In the genomic region with DNA sequence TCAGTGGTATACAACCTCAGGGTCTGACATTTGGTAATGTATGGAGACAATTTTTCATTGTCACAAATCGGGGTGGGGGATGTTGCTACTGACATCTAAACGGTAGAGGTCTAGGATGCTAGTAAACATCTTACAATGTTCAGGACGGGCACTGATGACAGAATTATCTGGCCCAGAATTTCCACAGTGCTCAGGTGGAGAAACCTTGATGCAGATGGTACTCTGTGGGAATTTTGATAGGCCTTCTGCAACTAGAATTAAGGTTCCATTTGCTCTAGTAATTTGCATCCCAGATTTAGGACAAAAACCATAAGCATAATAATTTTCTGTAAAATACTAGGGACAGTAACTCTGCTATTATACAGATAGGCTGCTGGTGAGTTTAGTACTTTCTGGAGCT, we compare ENCODE assay signal across 19 cellular contexts. TPM values are rescaled to one million over a fixed set of nuclear protein-coding genes. Genes with fewer than 3 reads are reported as not detected.
A peak's percentile ranks its signal among the peaks of the same experiment; 100 is the strongest.
DNase-seq lines count a peak whose midpoint lies in the region; ATAC-seq and TF ChIP-seq lines count a peak whose summit lies in the region.
"Had no signal": no experiment of that assay in that cellular context is flagged by ENCODE, and none has a peak within 500 bp of the region (broad histone marks: within the 10 kb centered on the region; RNA-seq: fewer than 3 reads in every experiment).

No MANE protein-coding gene starts in this region.

- H3K27me3 Mint-ChIP-seq in HFFc6 (ENCODE audit: insufficient read depth): no peaks in the 10 kb centered on the region
- no peaks in the 10 kb centered on the region for H3K27me3 Mint-ChIP-seq in activated T-helper 2 cell treated with anti-CD3 and anti-CD28 coated beads, Interferon-gamma antibody, Interleukin-2, Interleukin-4, amounts not matched to agents 10 μg/mL and 5 μg/mL and 100 μg/mL, durations not matched to agents 14 hours and 24 hours and 36 hours (ENCODE audit: low read depth)
- H3K27me3 Mint-ChIP-seq: CD4-positive, alpha-beta memory T cell had no signal

- H3K4me2 ChIP-seq in smooth muscle cell: no peak overlapping the region

- no peak for DNase-seq in activated naive CD4-positive, alpha-beta T cell treated with anti-CD3 and anti-CD28 coated beads, Interleukin-2, amount 50 U/mL, for 72 hours (ENCODE audit: low spot score in 2 of 2)
- no peak for DNase-seq in activated naive CD4-positive, alpha-beta T cell (lab: John Stamatoyannopoulos, UW)
- no peak for DNase-seq in HFFc6
- DNase-seq in activated T-helper 2 cell treated with anti-CD3 and anti-CD28 coated beads, Interferon-gamma antibody, Interleukin-2, Interleukin-4, amounts not matched to agents 10 μg/mL and 5 μg/mL and 100 μg/mL, durations not matched to agents 14 hours and 24 hours and 36 hours (ENCODE audit: low spot score): no peak
- no peak for DNase-seq in smooth muscle cell (lab: John Stamatoyannopoulos, UW; ENCODE audit: unreplicated experiment)
- DNase-seq in ACHN: no peak
- no peak for DNase-seq in NCI-H1436 treated with DMSO at 0.1 percent for 48 hours (lab: John Stamatoyannopoulos, UW)
- DNase-seq: CD4-positive, alpha-beta memory T cell; DMS79 treated with DMSO at 0.1 percent for 48 hours; H7; KBM-7; MG63; NCI-H1105 treated with DMSO at 0.1 percent for 48 hours; NCI-H2029 treated with DMSO at 0.1 percent for 48 hours; NCI-H2227 treated with DMSO at 0.1 percent for 48 hours; NCI-H526 treated with DMSO at 0.1 percent for 48 hours; Right ventricle myocardium superior; RPMI8226 had no signal

- intact Hi-C loops in activated T-helper 2 cell treated with anti-CD3 and anti-CD28 coated beads, Interferon-gamma antibody, Interleukin-2, Interleukin-4, amounts not matched to agents 10 μg/mL and 5 μg/mL and 100 μg/mL, durations not matched to agents 14 hours and 24 hours and 36 hours (cut with micrococcal nuclease): no loop called here

- peak overlapping the region; percentile 99 for H3K27ac ChIP-seq in smooth muscle cell (ENCODE audit: low read depth)

- no peak overlapping the region for H3K4me3 ChIP-seq in smooth muscle cell
- H3K4me3 ChIP-seq: MG63 had no signal

- H3K9ac ChIP-seq in smooth muscle cell (ENCODE audit: low read depth): no peak overlapping the region

- peak overlapping the region; percentile 44 to 88 for H3K27ac Mint-ChIP-seq in activated naive CD4-positive, alpha-beta T cell treated with anti-CD3 and anti-CD28 coated beads, Interleukin-2, amount 50 U/mL, for 72 hours
- peak overlapping the region; percentile 92; the same call in 1 of the 2 replicates for H3K27ac Mint-ChIP-seq in HFFc6
- H3K27ac Mint-ChIP-seq in activated T-helper 2 cell treated with anti-CD3 and anti-CD28 coated beads, Interferon-gamma antibody, Interleukin-2, Interleukin-4, amounts not matched to agents 10 μg/mL and 5 μg/mL and 100 μg/mL, durations not matched to agents 14 hours and 24 hours and 36 hours: peak overlapping the region; percentile 47

- no peak for TF ChIP-seq CTCF in HFFc6 (IDR thresholded peaks at IDR 0.05)
- TF ChIP-seq CTCF in smooth muscle cell (IDR thresholded peaks at IDR 0.05; ENCODE audit: borderline replicate concordance, insufficient read depth, poor library complexity, severe bottlenecking): no peak

- in situ Hi-C loops in ACHN (cut with HindIII; ENCODE audit: low pct_ligation_motif_present, low pct_unique_long_range_greater_than_20kb, low sequenced_read_pairs): no loop called here

- H3K27me3 ChIP-seq in smooth muscle cell (ENCODE audit: low read depth): no peaks in the 10 kb centered on the region
- H3K27me3 ChIP-seq: MG63 had no signal

- H3K79me2 ChIP-seq in smooth muscle cell (ENCODE audit: low read depth): no peaks in the 10 kb centered on the region

- H3K9me3 ChIP-seq in smooth muscle cell (replicated peaks; ENCODE audit: low read depth): no peaks in the 10 kb centered on the region
- H3K9me3 ChIP-seq: MG63 had no signal

- H3K4me1 ChIP-seq in smooth muscle cell (ENCODE audit: low read depth): no peaks in the 10 kb centered on the region

- H3K4me1 Mint-ChIP-seq in HFFc6 (ENCODE audit: low read depth): peaks cover 52% of the 10 kb centered on the region
- H3K4me1 Mint-ChIP-seq in activated T-helper 2 cell treated with anti-CD3 and anti-CD28 coated beads, Interferon-gamma antibody, Interleukin-2, Interleukin-4, amounts not matched to agents 10 μg/mL and 5 μg/mL and 100 μg/mL, durations not matched to agents 14 hours and 24 hours and 36 hours (ENCODE audit: low read depth): peaks cover 20% of the 10 kb centered on the region

- no peaks in the 10 kb centered on the region for H4K20me1 ChIP-seq in smooth muscle cell (ENCODE audit: low read depth)

- no peak overlapping the region for H2AFZ ChIP-seq in smooth muscle cell (ENCODE audit: low read depth)

- WGBS in smooth muscle cell (ENCODE audit: low lambda C conversion rate): 93% methylated on average over 3 of the region's 3 CpGs

- no peaks in the 10 kb centered on the region for H3F3A ChIP-seq in smooth muscle cell (ENCODE audit: low read depth)

- peaks cover 3 to 4% of the 10 kb centered on the region in 2 donors for H3K9me3 Mint-ChIP-seq in activated naive CD4-positive, alpha-beta T cell treated with anti-CD3 and anti-CD28 coated beads, Interleukin-2, amount 50 U/mL, for 72 hours
- H3K9me3 Mint-ChIP-seq in HFFc6: no peaks in the 10 kb centered on the region
- no peaks in the 10 kb centered on the region for H3K9me3 Mint-ChIP-seq in activated T-helper 2 cell treated with anti-CD3 and anti-CD28 coated beads, Interferon-gamma antibody, Interleukin-2, Interleukin-4, amounts not matched to agents 10 μg/mL and 5 μg/mL and 100 μg/mL, durations not matched to agents 14 hours and 24 hours and 36 hours
- H3K9me3 Mint-ChIP-seq: CD4-positive, alpha-beta memory T cell had no signal

- H3K4me3 Mint-ChIP-seq in HFFc6: no peak overlapping the region
- no peak overlapping the region for H3K4me3 Mint-ChIP-seq in activated T-helper 2 cell treated with anti-CD3 and anti-CD28 coated beads, Interferon-gamma antibody, Interleukin-2, Interleukin-4, amounts not matched to agents 10 μg/mL and 5 μg/mL and 100 μg/mL, durations not matched to agents 14 hours and 24 hours and 36 hours (ENCODE audit: low read depth)
- H3K4me3 Mint-ChIP-seq: CD4-positive, alpha-beta memory T cell had no signal

- H3K36me3 ChIP-seq in smooth muscle cell (ENCODE audit: low read depth): peaks cover 15% of the 10 kb centered on the region

- no peak for ATAC-seq in activated naive CD4-positive, alpha-beta T cell treated with anti-CD3 and anti-CD28 coated beads, Interleukin-2, amount 50 U/mL, for 72 hours
- no peak for ATAC-seq in HG02623 (IDR thresholded peaks at IDR 0.05; ENCODE audit: unreplicated experiment)

- peaks cover 51 to 73% of the 10 kb centered on the region in 2 donors for H3K36me3 Mint-ChIP-seq in activated naive CD4-positive, alpha-beta T cell treated with anti-CD3 and anti-CD28 coated beads, Interleukin-2, amount 50 U/mL, for 72 hours
- H3K36me3 Mint-ChIP-seq in HFFc6 (ENCODE audit: low read depth): peaks cover 66% of the 10 kb centered on the region
- H3K36me3 Mint-ChIP-seq in activated T-helper 2 cell treated with anti-CD3 and anti-CD28 coated beads, Interferon-gamma antibody, Interleukin-2, Interleukin-4, amounts not matched to agents 10 μg/mL and 5 μg/mL and 100 μg/mL, durations not matched to agents 14 hours and 24 hours and 36 hours (ENCODE audit: low read depth): peaks cover 94% of the 10 kb centered on the region

RNA-seq across cellular contexts. Expression of gene METTL13, which starts 11.2 kb away (rescaled TPM):
- 10 to 100 TPM; 53.0 to 57.4 TPM for total RNA-seq in activated naive CD4-positive, alpha-beta T cell treated with anti-CD3 and anti-CD28 coated beads, Interleukin-2, amount 50 U/mL, for 72 hours
- 10 to 100 TPM; 23.4 to 31.5 (median 25.4) TPM for total RNA-seq in HFFc6 (2021; fragmentation: NEBNext Ultra II Directional; extraction: Animal tissue kit (Norgen Biotek cat#: 25700))
- 50.0 and 53.6 TPM in 2 replicates for total RNA-seq in activated T-helper 2 cell treated with anti-CD3 and anti-CD28 coated beads, Interferon-gamma antibody, Interleukin-2, Interleukin-4, amounts not matched to agents 10 μg/mL and 5 μg/mL and 100 μg/mL, durations not matched to agents 14 hours and 24 hours and 36 hours
- 18.3 and 19.2 TPM in 2 replicates for total RNA-seq in smooth muscle cell
- polyA plus RNA-seq in smooth muscle cell: 17.5 and 19.5 TPM in 2 replicates

RNA-seq across cellular contexts. Expression of gene DNM3, which starts 48.6 kb away (rescaled TPM):
- total RNA-seq in activated naive CD4-positive, alpha-beta T cell treated with anti-CD3 and anti-CD28 coated beads, Interleukin-2, amount 50 U/mL, for 72 hours: 1 to 10 TPM; 2.6 to 4.5 TPM
- under 1 TPM; 0.25 to 0.73 (median 0.39) TPM for total RNA-seq in HFFc6 (2021; fragmentation: NEBNext Ultra II Directional; extraction: Animal tissue kit (Norgen Biotek cat#: 25700))
- 0.37 and 0.41 TPM in 2 replicates for total RNA-seq in activated T-helper 2 cell treated with anti-CD3 and anti-CD28 coated beads, Interferon-gamma antibody, Interleukin-2, Interleukin-4, amounts not matched to agents 10 μg/mL and 5 μg/mL and 100 μg/mL, durations not matched to agents 14 hours and 24 hours and 36 hours
- total RNA-seq in smooth muscle cell: 3.0 TPM in 2 replicates
- 1.7 and 1.8 TPM in 2 replicates for polyA plus RNA-seq in smooth muscle cell

RNA-seq across cellular contexts. Expression of gene VAMP4, which starts 50.8 kb away (rescaled TPM):
- total RNA-seq in activated naive CD4-positive, alpha-beta T cell treated with anti-CD3 and anti-CD28 coated beads, Interleukin-2, amount 50 U/mL, for 72 hours: 10 to 100 TPM in 1 of 2 donors, 1 to 10 TPM in 1; 6.8 to 11.9 TPM
- total RNA-seq in HFFc6 (2021; fragmentation: NEBNext Ultra II Directional; extraction: Animal tissue kit (Norgen Biotek cat#: 25700)): 10 to 100 TPM; 12.8 to 14.7 (median 13.4) TPM
- total RNA-seq in activated T-helper 2 cell treated with anti-CD3 and anti-CD28 coated beads, Interferon-gamma antibody, Interleukin-2, Interleukin-4, amounts not matched to agents 10 μg/mL and 5 μg/mL and 100 μg/mL, durations not matched to agents 14 hours and 24 hours and 36 hours: 10.2 and 11.8 TPM in 2 replicates
- total RNA-seq in smooth muscle cell: 15.2 and 27.4 TPM in 2 replicates
- 14.8 and 17.4 TPM in 2 replicates for polyA plus RNA-seq in smooth muscle cell
